In genomic region chr2:64632855-64633819, GRCh38 we compare ENCODE assay signal across 18 cellular contexts. TPM values are rescaled to one million over a fixed set of nuclear protein-coding genes. Genes with fewer than 3 reads are reported as not detected.
A peak's percentile ranks its signal among the peaks of the same experiment; 100 is the strongest.
DNase-seq lines count a peak whose midpoint lies in the region; ATAC-seq and TF ChIP-seq lines count a peak whose summit lies in the region.
"Had no signal": no experiment of that assay in that cellular context is flagged by ENCODE, and none has a peak within 500 bp of the region (broad histone marks: within the 10 kb centered on the region; RNA-seq: fewer than 3 reads in every experiment).

No MANE protein-coding gene starts in this region.

- POLR2A ChIA-PET in A673 (lab: Charles Lee; ENCODE audit: low non-redundant PET), result no interaction called here

- peaks cover 22% of the 10 kb centered on the region for H3K36me3 ChIP-seq in A673 (ENCODE audit: insufficient read depth, low read length, poor library complexity, severe bottlenecking)
- H3K36me3 ChIP-seq in CD4-positive, CD25-positive, alpha-beta regulatory T cell (ENCODE audit: control insufficient read depth, insufficient read depth, low read length), result peaks cover 31% of the 10 kb centered on the region
- H3K36me3 ChIP-seq in adipocyte (ENCODE audit: control insufficient read depth, insufficient read depth, low read length, severe bottlenecking), result peaks cover 56% of the 10 kb centered on the region

- H3K4me3 Mint-ChIP-seq in CD4-positive, CD25-positive, alpha-beta regulatory T cell, result no peak overlapping the region
- peak overlapping the region; percentile 72 for H3K4me3 Mint-ChIP-seq in glutamatergic neuron (ENCODE audit: unreplicated experiment)
- H3K4me3 Mint-ChIP-seq in activated naive CD8-positive, alpha-beta T cell treated with anti-CD3 and anti-CD28 coated beads for 36 hours, result no peak overlapping the region

- H3K9me3 Mint-ChIP-seq in CD4-positive, CD25-positive, alpha-beta regulatory T cell, result no peaks in the 10 kb centered on the region
- H3K9me3 Mint-ChIP-seq in glutamatergic neuron (ENCODE audit: unreplicated experiment), result peaks cover 9% of the 10 kb centered on the region
- H3K9me3 Mint-ChIP-seq in activated naive CD8-positive, alpha-beta T cell treated with anti-CD3 and anti-CD28 coated beads for 36 hours, result no peaks in the 10 kb centered on the region

- peak overlapping the region; percentile 40 for H3K27ac ChIP-seq in A673 (ENCODE audit: low read depth, low read length, poor library complexity, severe bottlenecking)
- H3K27ac ChIP-seq in CD4-positive, CD25-positive, alpha-beta regulatory T cell (ENCODE audit: insufficient read depth, low read length, poor library complexity, severe bottlenecking), result no peak overlapping the region
- H3K27ac ChIP-seq: C4-2B, gastrocnemius medialis, upper lobe of right lung had no signal

- DNase-seq in A673 (ENCODE audit: low spot score) (no peak), adipocyte (ENCODE audit: low read depth) (peak; percentile 90), glutamatergic neuron (no peak), RKO (ENCODE audit: low spot score) (no peak)
- DNase-seq in CD4-positive, CD25-positive, alpha-beta regulatory T cell, result no peak
- DNase-seq in activated naive CD8-positive, alpha-beta T cell treated with anti-CD3 and anti-CD28 coated beads for 36 hours, result no peak
- DNase-seq: activated CD8-positive, alpha-beta memory T cell treated with anti-CD3 and anti-CD28 coated beads for 24 hours; activated effector memory CD4-positive, alpha-beta T cell treated with anti-CD3 and anti-CD28 coated beads, Interleukin-2, amount 50 U/mL, for 16 hours; gastrocnemius medialis; NCI-H1105 treated with DMSO at 0.1 percent for 48 hours; NCI-H345; occipital lobe; stimulated activated CD4-positive, alpha-beta T cell treated with anti-CD3 and anti-CD28 coated beads, Interleukin-4, amount 100 ng/mL, for 24 hours; upper lobe of right lung had no signal

- H3K36me3 Mint-ChIP-seq in CD4-positive, CD25-positive, alpha-beta regulatory T cell, result peaks cover 29% of the 10 kb centered on the region
- H3K36me3 Mint-ChIP-seq in glutamatergic neuron (ENCODE audit: unreplicated experiment), result no peaks in the 10 kb centered on the region
- peaks cover 28% of the 10 kb centered on the region for H3K36me3 Mint-ChIP-seq in activated naive CD8-positive, alpha-beta T cell treated with anti-CD3 and anti-CD28 coated beads for 36 hours

- H3K4me1 Mint-ChIP-seq in CD4-positive, CD25-positive, alpha-beta regulatory T cell, result peaks cover 18 to 40% (median 26%) of the 10 kb centered on the region in 4 donors
- H3K4me1 Mint-ChIP-seq in glutamatergic neuron (ENCODE audit: low read depth, unreplicated experiment), result peaks cover 70% of the 10 kb centered on the region
- peaks cover 27% of the 10 kb centered on the region for H3K4me1 Mint-ChIP-seq in activated naive CD8-positive, alpha-beta T cell treated with anti-CD3 and anti-CD28 coated beads for 36 hours

- H3K9me3 ChIP-seq in A673 (ENCODE audit: low read depth, low read length, poor library complexity, severe bottlenecking) (no peaks in the 10 kb centered on the region), adipocyte (ENCODE audit: control insufficient read depth, low read length) (no peaks in the 10 kb centered on the region)
- H3K9me3 ChIP-seq in CD4-positive, CD25-positive, alpha-beta regulatory T cell (ENCODE audit: control insufficient read depth in 2 of 2, low read length in 2 of 2), result no peaks in the 10 kb centered on the region
- H3K9me3 ChIP-seq: gastrocnemius medialis, upper lobe of right lung had no signal

- CTCF ChIA-PET in A673 (lab: Charles Lee), result interaction anchor here (0.6 kb wide), 1 partner anchor 13 kb away, joined by 3 read pairs; no protein-coding TSS in a partner anchor

- H3K27me3 ChIP-seq in A673 (replicated peaks; ENCODE audit: insufficient read depth, low read depth, low read length, poor library complexity), result no peaks in the 10 kb centered on the region
- no peaks in the 10 kb centered on the region for H3K27me3 ChIP-seq in CD4-positive, CD25-positive, alpha-beta regulatory T cell (ENCODE audit: control insufficient read depth, insufficient read depth, low read length)
- H3K27me3 ChIP-seq in adipocyte (replicated peaks; ENCODE audit: control insufficient read depth, insufficient read depth, low read length), result no peaks in the 10 kb centered on the region
- H3K27me3 ChIP-seq: gastrocnemius medialis, upper lobe of right lung had no signal

- H3K4me3 ChIP-seq in A673 (ENCODE audit: low read depth, low read length, poor library complexity, severe bottlenecking), result no peak overlapping the region
- no peak overlapping the region for H3K4me3 ChIP-seq in CD4-positive, CD25-positive, alpha-beta regulatory T cell (ENCODE audit: low read depth, low read length)
- H3K4me3 ChIP-seq in adipocyte (ENCODE audit: low read length), result no peak overlapping the region
- H3K4me3 ChIP-seq: gastrocnemius medialis, upper lobe of right lung had no signal

- TF ChIP-seq CTCF in A673 (conservative IDR thresholded peaks at IDR 0.05; ENCODE audit: low read depth, low read length) (no peak), glutamatergic neuron (IDR thresholded peaks at IDR 0.05; ENCODE audit: partially characterized antibody, unreplicated experiment) (no peak)

- intact Hi-C loops in A673 (cut with micrococcal nuclease; ENCODE audit: unreplicated experiment), result no loop called here

- peaks cover 30% of the 10 kb centered on the region for H3K4me1 ChIP-seq in A673 (ENCODE audit: insufficient read depth, low read length, poor library complexity, severe bottlenecking)
- H3K4me1 ChIP-seq in CD4-positive, CD25-positive, alpha-beta regulatory T cell (ENCODE audit: control insufficient read depth, insufficient read depth, low read length, poor library complexity, severe bottlenecking), result peaks cover 19% of the 10 kb centered on the region
- peaks cover 68% of the 10 kb centered on the region for H3K4me1 ChIP-seq in adipocyte (ENCODE audit: control insufficient read depth, insufficient read depth, low read length)

- H3K9ac ChIP-seq in adipocyte (ENCODE audit: low read length), result no peak overlapping the region

- peak overlapping the region; percentile 0 to 42 (median 28) for H3K27ac Mint-ChIP-seq in CD4-positive, CD25-positive, alpha-beta regulatory T cell
- peak overlapping the region; percentile 76 for H3K27ac Mint-ChIP-seq in glutamatergic neuron (ENCODE audit: unreplicated experiment)
- no peak overlapping the region for H3K27ac Mint-ChIP-seq in activated naive CD8-positive, alpha-beta T cell treated with anti-CD3 and anti-CD28 coated beads for 36 hours

- H3K27me3 Mint-ChIP-seq in CD4-positive, CD25-positive, alpha-beta regulatory T cell, result no peaks in the 10 kb centered on the region
- H3K27me3 Mint-ChIP-seq in glutamatergic neuron (ENCODE audit: unreplicated experiment), result peaks cover 6% of the 10 kb centered on the region
- H3K27me3 Mint-ChIP-seq in activated naive CD8-positive, alpha-beta T cell treated with anti-CD3 and anti-CD28 coated beads for 36 hours, result no peaks in the 10 kb centered on the region

- BruUV-seq in A673 (replicated peaks; lab: Mats Ljungman, UMichigan), result TSS peak; percentile 9

- ATAC-seq in CD4-positive, CD25-positive, alpha-beta regulatory T cell (ENCODE audit: low read depth in 2 of 2), result no peak
- ATAC-seq in HG02885 (IDR thresholded peaks at IDR 0.05; ENCODE audit: poor library complexity, unreplicated experiment), result no peak
- no peak for ATAC-seq in HG03469 (IDR thresholded peaks at IDR 0.05; ENCODE audit: unreplicated experiment)
- ATAC-seq: gastrocnemius medialis, HCT116, upper lobe of right lung had no signal

RNA-seq across cellular contexts. Expression of gene SERTAD2, which starts 20.6 kb away (rescaled TPM):
- total RNA-seq in A673 (2021), result 20.8 and 22.2 TPM in 2 replicates
- total RNA-seq in CD4-positive, CD25-positive, alpha-beta regulatory T cell, result 33.5 TPM
- 1 to 10 TPM; 4.2 to 7.5 (median 5.7) TPM for polyA plus RNA-seq in CD4-positive, CD25-positive, alpha-beta regulatory T cell
- total RNA-seq in glutamatergic neuron (ENCODE audit: unreplicated experiment), result 15.7 TPM
- 10 to 100 TPM; 22.7 to 23.3 TPM for total RNA-seq in activated naive CD8-positive, alpha-beta T cell treated with anti-CD3 and anti-CD28 coated beads for 36 hours
